ENCODE assay signal across 16 cellular contexts in genomic region chr5:89628876-89629635, GRCh38.
DNase-seq lines count a peak whose midpoint lies in the region; ATAC-seq and TF ChIP-seq lines count a peak whose summit lies in the region.
"Had no signal": no experiment of that assay in that cellular context is flagged by ENCODE, and none has a peak within 500 bp of the region (broad histone marks: within the 10 kb centered on the region; RNA-seq: fewer than 3 reads in every experiment).

No MANE protein-coding gene starts in this region.

- ATAC-seq in GM19351 (IDR thresholded peaks at IDR 0.05; ENCODE audit: unreplicated experiment): no peak
- ATAC-seq: HepG2 had no signal

- no peak overlapping the region for H3K27ac ChIP-seq in tibial nerve
- H3K27ac ChIP-seq: KMS-11 had no signal

- no peak for TF ChIP-seq EP300 in tibial nerve (IDR thresholded peaks at IDR 0.05)

- H3K9me3 ChIP-seq in tibial nerve: peaks cover 0 to 15% (median 6%) of the 10 kb centered on the region in 4 donors

- no peak for TF ChIP-seq POLR2A in tibial nerve (IDR thresholded peaks at IDR 0.05)

- TF ChIP-seq CTCF in choroid plexus epithelial cell (conservative IDR thresholded peaks at IDR 0.05; ENCODE audit: low read depth, low read length): no peak
- TF ChIP-seq CTCF in tibial nerve (IDR thresholded peaks at IDR 0.05): no peak

- DNase-seq in HT1080 (ENCODE audit: low read depth) (peak; percentile 13), RPMI7951 (ENCODE audit: low read depth) (peak; percentile 23), choroid plexus epithelial cell (ENCODE audit: low read depth) (peak; percentile 2), myocyte (ENCODE audit: low read depth) (peak; percentile 40), tibial nerve (ENCODE audit: low spot score in 2 of 2) (no peak), NCI-H774 (lab: John Stamatoyannopoulos, UW) (no peak)
- no peak for DNase-seq in activated CD4-positive, alpha-beta T cell treated with anti-CD3 and anti-CD28 coated beads, Interleukin-2, amount 50 U/mL, for 1 hour
- DNase-seq: GF-D8, NCI-H1436 treated with DMSO at 0.1 percent for 48 hours, NCI-H2029, NCI-H526 treated with DMSO at 0.1 percent for 48 hours, Right ventricle myocardium superior, T-helper 1 cell had no signal

- H3K4me3 ChIP-seq in choroid plexus epithelial cell (ENCODE audit: low read depth, low read length): no peak overlapping the region
- no peak overlapping the region for H3K4me3 ChIP-seq in tibial nerve

- 86 to 94% methylated on average over 4 of the region's 4 CpGs for WGBS in tibial nerve, 2 donors

- no peaks in the 10 kb centered on the region for H3K36me3 ChIP-seq in tibial nerve

- H3K27me3 ChIP-seq in tibial nerve: no peaks in the 10 kb centered on the region

- H3K4me1 ChIP-seq in tibial nerve: no peaks in the 10 kb centered on the region

Comparison
In these comparisons a context has a peak if more than half of its experiments do, and no peak if none do; other contexts are left out.
1. DNase-seq: peak in HT1080 (single experiment), RPMI7951 (single experiment), choroid plexus epithelial cell (single experiment) and myocyte (single experiment); none in tibial nerve (0 of 2), activated CD4-positive, alpha-beta T cell treated with anti-CD3 and anti-CD28 coated beads, Interleukin-2, amount 50 U/mL, for 1 hour (single experiment) and NCI-H774 (single experiment).